In the genomic region with DNA sequence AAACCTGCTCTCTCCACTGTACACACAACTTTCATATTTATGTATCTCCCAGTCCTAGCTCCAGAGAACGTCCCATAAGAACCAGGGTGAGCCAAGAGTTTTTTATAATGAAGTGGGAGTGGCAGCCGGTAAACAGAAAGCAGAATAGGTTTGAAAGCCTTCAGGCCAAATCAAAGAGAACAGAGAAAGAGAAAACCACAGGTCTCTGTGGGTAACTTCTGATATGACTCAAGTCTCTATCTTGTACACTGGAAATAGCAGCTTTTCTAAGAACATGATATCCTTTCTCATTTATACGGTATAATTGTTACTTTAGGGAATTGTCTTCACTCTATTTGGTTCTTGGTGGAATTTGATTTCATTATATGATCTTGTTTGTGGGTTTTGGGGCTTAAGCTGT, we compare ENCODE assay signal across 10 cellular contexts.
A peak's percentile ranks its signal among the peaks of the same experiment; 100 is the strongest.
DNase-seq lines count a peak whose midpoint lies in the region; ATAC-seq and TF ChIP-seq lines count a peak whose summit lies in the region.
"Had no signal": no experiment of that assay in that cellular context is flagged by ENCODE, and none has a peak within 500 bp of the region (broad histone marks: within the 10 kb centered on the region; RNA-seq: fewer than 3 reads in every experiment).

No MANE protein-coding gene starts in this region.

- H3K14ac ChIP-seq in mesenchymal stem cell (ENCODE audit: low read length in 2 of 2) (no peak overlapping the region), H9 (ENCODE audit: insufficient read depth, low read length) (no peak overlapping the region)

- H3T11ph ChIP-seq in H9 (ENCODE audit: low read length): no peak overlapping the region

- H4K5ac ChIP-seq in H9 (ENCODE audit: insufficient read length, low read depth, low read length): no peak overlapping the region

- H2BK120ac ChIP-seq in mesenchymal stem cell (ENCODE audit: low read depth, low read length) (no peak overlapping the region), H9 (ENCODE audit: low read depth, low read length, poor library complexity, severe bottlenecking) (no peak overlapping the region)

- no peaks in the 10 kb centered on the region for H3K27me3 Mint-ChIP-seq in H9 (ENCODE audit: low read depth)
- H3K27me3 Mint-ChIP-seq: central memory CD8-positive, alpha-beta T cell; type B pancreatic cell had no signal

- H3K27ac Mint-ChIP-seq in H9: no peak overlapping the region; a peak in 1 of 7 replicates
- H3K27ac Mint-ChIP-seq: type B pancreatic cell had no signal

- no peaks in the 10 kb centered on the region for H3K79me1 ChIP-seq in mesenchymal stem cell (replicated peaks; ENCODE audit: low read length, poor library complexity, severe bottlenecking)
- no peaks in the 10 kb centered on the region for H3K79me1 ChIP-seq in H9 (ENCODE audit: insufficient read depth, low read depth, low read length, poor library complexity, severe bottlenecking)

- no peaks in the 10 kb centered on the region for H4K20me1 ChIP-seq in H9 (ENCODE audit: control insufficient read depth, insufficient read depth, insufficient read length)

- H3K18ac ChIP-seq in mesenchymal stem cell (ENCODE audit: low read depth in 1 of 2, low read length in 2 of 2): no peak overlapping the region
- no peak overlapping the region for H3K18ac ChIP-seq in H9 (ENCODE audit: insufficient read length, low read depth, low read length)

- peak; percentile 96 for ATAC-seq in GM19328 (IDR thresholded peaks at IDR 0.05; ENCODE audit: unreplicated experiment)
- peak; percentile 97 for ATAC-seq in HG02870 (IDR thresholded peaks at IDR 0.05; ENCODE audit: unreplicated experiment)

- no peak overlapping the region for H3K4me3 ChIP-seq in mesenchymal stem cell (ENCODE audit: insufficient read depth in 1 of 2, low read depth in 1 of 2, low read length in 2 of 2)

- H3K79me2 ChIP-seq in H9 (ENCODE audit: insufficient read depth, low read length): no peaks in the 10 kb centered on the region

- 85% methylated on average over 2 of the region's 3 CpGs for WGBS in mesenchymal stem cell
- no CpG with 5 or more reads among the region's 3 CpGs for WGBS in H9 (ENCODE audit: extremely low coverage, insufficient read length, low lambda C conversion rate)

- H3K27ac ChIP-seq in mesenchymal stem cell (ENCODE audit: low read length, poor library complexity, severe bottlenecking) (no peak overlapping the region), H9 (ENCODE audit: insufficient read length, low read depth, low read length) (no peak overlapping the region)

- no peak overlapping the region for H2BK20ac ChIP-seq in H9 (ENCODE audit: low read depth, low read length, poor library complexity, severe bottlenecking)

- H3K4me1 ChIP-seq in mesenchymal stem cell (ENCODE audit: control insufficient read depth, insufficient read depth, low read depth, low read length) (no peaks in the 10 kb centered on the region), H9 (ENCODE audit: insufficient read depth, low read length) (no peaks in the 10 kb centered on the region)

- no peaks in the 10 kb centered on the region for H3K9me3 ChIP-seq in mesenchymal stem cell (ENCODE audit: control insufficient read depth, low read length)
- no peaks in the 10 kb centered on the region for H3K9me3 ChIP-seq in H9 (ENCODE audit: control insufficient read depth, low read depth, low read length)

- no peak overlapping the region for H3K23ac ChIP-seq in mesenchymal stem cell (ENCODE audit: low read length in 2 of 2)
- H3K23ac ChIP-seq in H9 (ENCODE audit: insufficient read length, low read depth, low read length): no peak overlapping the region

- H4K91ac ChIP-seq in mesenchymal stem cell (ENCODE audit: low read length): no peak overlapping the region
- H4K91ac ChIP-seq in H9 (ENCODE audit: insufficient read length, low read depth, low read length): no peak overlapping the region

- H3K9ac ChIP-seq in mesenchymal stem cell (ENCODE audit: low read length): no peak overlapping the region
- no peak overlapping the region for H3K9ac ChIP-seq in H9 (ENCODE audit: extremely low read depth, insufficient read length, low read length)

- H4K8ac ChIP-seq in mesenchymal stem cell (ENCODE audit: low read length) (no peak overlapping the region), H9 (replicated peaks; ENCODE audit: insufficient read length, low read depth, low read length) (no peak overlapping the region)

- TF ChIP-seq CTCF in H9 (conservative IDR thresholded peaks at IDR 0.05): no peak

- no peaks in the 10 kb centered on the region for H3K9me3 Mint-ChIP-seq in H9
- H3K9me3 Mint-ChIP-seq: type B pancreatic cell had no signal

- H2BK12ac ChIP-seq in mesenchymal stem cell (ENCODE audit: low read length in 2 of 2): no peak overlapping the region
- no peak overlapping the region for H2BK12ac ChIP-seq in H9 (ENCODE audit: insufficient read length, low read depth, low read length)

- peak; percentile 3 for DNase-seq in AG08395 (ENCODE audit: low spot score)
- peak; percentile 66 for DNase-seq in LHCN-M2 (ENCODE audit: low read depth)
- DNase-seq in SK-N-DZ (ENCODE audit: low spot score): no peak
- DNase-seq in HEK293T (ENCODE audit: extremely low spot score): no peak
- no peak for DNase-seq in mesenchymal stem cell
- no peak for DNase-seq in H9

- H3K4me2 ChIP-seq in mesenchymal stem cell (ENCODE audit: low read length, poor library complexity, severe bottlenecking) (no peak overlapping the region), H9 (ENCODE audit: insufficient read depth, insufficient read length, low read length) (no peak overlapping the region)

- H2AFZ ChIP-seq in mesenchymal stem cell (ENCODE audit: low read depth, low read length) (no peak overlapping the region), H9 (ENCODE audit: low read length) (no peak overlapping the region)

- H3K27me3 ChIP-seq in mesenchymal stem cell (ENCODE audit: control insufficient read depth in 1 of 2, insufficient read depth in 1 of 2, low read length in 2 of 2) (no peaks in the 10 kb centered on the region), H9 (ENCODE audit: insufficient read depth, low read length) (no peaks in the 10 kb centered on the region)

- POLR2A ChIA-PET in HEK293T (lab: Yijun Ruan, JAX): no interaction called here

- H3K36me3 Mint-ChIP-seq in H9 (ENCODE audit: insufficient read depth in 1 of 3, low read depth in 3 of 3): no peaks in the 10 kb centered on the region; a peak in 1 of 7 replicates
- H3K36me3 Mint-ChIP-seq: type B pancreatic cell had no signal

- no peaks in the 10 kb centered on the region for H3K4me1 Mint-ChIP-seq in H9
- H3K4me1 Mint-ChIP-seq: central memory CD8-positive, alpha-beta T cell had no signal

- no peak overlapping the region for H3K4ac ChIP-seq in mesenchymal stem cell (ENCODE audit: low read depth in 1 of 2, low read length in 2 of 2)
- no peak overlapping the region for H3K4ac ChIP-seq in H9 (ENCODE audit: low read depth, low read length)

- CTCF ChIA-PET in HEK293T (lab: Yijun Ruan, JAX): interaction anchor here (0.6 kb wide), 1 partner anchor 710 kb away, joined by 3 read pairs; no protein-coding TSS in a partner anchor

- H2BK15ac ChIP-seq in mesenchymal stem cell (ENCODE audit: low read depth, poor library complexity, severe bottlenecking) (no peak overlapping the region), H9 (ENCODE audit: low read depth, low read length) (no peak overlapping the region)

- H3K4me3 Mint-ChIP-seq in H9: no peak overlapping the region
- H3K4me3 Mint-ChIP-seq: central memory CD8-positive, alpha-beta T cell; type B pancreatic cell had no signal

- no peak overlapping the region for H2AK5ac ChIP-seq in mesenchymal stem cell (ENCODE audit: low read length, severe bottlenecking)
- no peak overlapping the region for H2AK5ac ChIP-seq in H9 (ENCODE audit: insufficient read length, low read length)

- no peak overlapping the region for H3K56ac ChIP-seq in H9 (ENCODE audit: insufficient read length, low read depth, low read length)

- no peaks in the 10 kb centered on the region for H3K23me2 ChIP-seq in H9 (ENCODE audit: insufficient read length, low read depth, low read length, poor library complexity, severe bottlenecking)

- no peaks in the 10 kb centered on the region for H3K36me3 ChIP-seq in mesenchymal stem cell (ENCODE audit: control insufficient read depth in 1 of 2, insufficient read depth in 2 of 2, low read depth in 1 of 2, low read length in 2 of 2)

- H2BK5ac ChIP-seq in mesenchymal stem cell (ENCODE audit: low read depth, low read length, poor library complexity, severe bottlenecking) (no peak overlapping the region), H9 (ENCODE audit: insufficient read length, low read length) (no peak overlapping the region)

TF ChIP-seq in HEK293T, 16 proteins besides CTCF, POLR2A, EP300 and RAD21:
- TF ChIP-seq, protein P1, sequence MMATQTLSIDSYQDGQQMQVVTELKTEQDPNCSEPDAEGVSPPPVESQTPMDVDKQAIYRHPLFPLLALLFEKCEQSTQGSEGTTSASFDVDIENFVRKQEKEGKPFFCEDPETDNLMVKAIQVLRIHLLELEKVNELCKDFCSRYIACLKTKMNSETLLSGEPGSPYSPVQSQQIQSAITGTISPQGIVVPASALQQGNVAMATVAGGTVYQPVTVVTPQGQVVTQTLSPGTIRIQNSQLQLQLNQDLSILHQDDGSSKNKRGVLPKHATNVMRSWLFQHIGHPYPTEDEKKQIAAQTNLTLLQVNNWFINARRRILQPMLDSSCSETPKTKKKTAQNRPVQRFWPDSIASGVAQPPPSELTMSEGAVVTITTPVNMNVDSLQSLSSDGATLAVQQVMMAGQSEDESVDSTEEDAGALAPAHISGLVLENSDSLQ (IDR thresholded peaks at IDR 0.05): no peak
- TF ChIP-seq ARNT (IDR thresholded peaks at IDR 0.05) (no peak), FOXK2 (IDR thresholded peaks at IDR 0.05) (no peak), ZNF384 (IDR thresholded peaks at IDR 0.05) (no peak), SUZ12 (IDR thresholded peaks at IDR 0.05) (no peak), L3MBTL2 (conservative IDR thresholded peaks at IDR 0.05) (no peak), LEF1 (IDR thresholded peaks at IDR 0.05; ENCODE audit: borderline replicate concordance) (no peak), HDGF (IDR thresholded peaks at IDR 0.05; ENCODE audit: borderline replicate concordance) (no peak), TARDBP (IDR thresholded peaks at IDR 0.05) (no peak), FOXA1 (IDR thresholded peaks at IDR 0.05) (no peak), CTBP1 (IDR thresholded peaks at IDR 0.05; ENCODE audit: borderline replicate concordance) (no peak), FOXM1 (IDR thresholded peaks at IDR 0.05; ENCODE audit: borderline replicate concordance) (no peak)

Comparison
In these comparisons a context has a peak if more than half of its experiments do, and no peak if none do; other contexts are left out.
1. DNase-seq: peak in AG08395 (single experiment) and LHCN-M2 (single experiment); none in SK-N-DZ (single experiment), HEK293T (single experiment), mesenchymal stem cell (single experiment) and H9 (single experiment).